Comparison of ENCODE assay signal across 11 cellular contexts in the genomic region with DNA sequence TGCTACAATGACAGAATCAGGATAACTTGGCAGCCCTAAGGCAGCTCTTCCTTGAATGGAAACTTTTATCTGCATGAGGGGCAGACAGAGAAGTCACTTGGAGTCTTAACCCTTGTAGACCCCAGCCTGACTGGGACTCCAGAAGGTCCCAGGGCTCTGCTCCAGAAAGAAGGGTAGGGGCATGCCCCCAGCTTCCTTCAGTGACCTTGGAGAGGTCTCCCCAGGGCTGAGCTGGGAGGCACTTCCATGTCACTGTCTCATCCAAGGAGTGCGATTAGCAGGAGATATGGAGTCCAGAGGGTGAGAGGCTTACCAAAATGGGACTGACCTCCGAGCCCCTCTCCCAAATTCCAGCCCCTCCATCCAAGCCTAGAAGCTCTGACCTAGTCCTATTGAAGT. TPM values are rescaled to one million over a fixed set of nuclear protein-coding genes. Genes with fewer than 3 reads are reported as not detected.
DNase-seq lines count a peak whose midpoint lies in the region; TF ChIP-seq lines count a peak whose summit lies in the region.
"Had no signal": no experiment of that assay in that cellular context is flagged by ENCODE, and none has a peak within 500 bp of the region (broad histone marks: within the 10 kb centered on the region; RNA-seq: fewer than 3 reads in every experiment).

No MANE protein-coding gene starts in this region.

- H3K27ac ChIP-seq in Peyer's patch (peak overlapping the region; percentile 22 to 68 (median 35)), spleen (peak overlapping the region; percentile 56 to 96 (median 82))

- 49 to 100% (median 55%) methylated on average over 1 to 2 of the region's 2 CpGs for WGBS in spleen, 5 donors

- H3K9me3 Mint-ChIP-seq in T-helper 1 cell treated with Interleukin-12 subunit alpha and Interleukin-12 subunit beta and Interleukin-4 antibody, amounts not matched to agents 30 μg/mL and 1 μg/mL, for 36 hours = no peaks in the 10 kb centered on the region
- H3K9me3 Mint-ChIP-seq in dendritic cell treated with granulocyte-macrophage colony-stimulating factor and Interleukin-4, amounts not matched to agents 40 ng/mL and 50 ng/mL, for 4 days = no peaks in the 10 kb centered on the region

- peak overlapping the region; percentile 16 for H3K27ac Mint-ChIP-seq in T-helper 1 cell treated with Interleukin-12 subunit alpha and Interleukin-12 subunit beta and Interleukin-4 antibody, amounts not matched to agents 30 μg/mL and 1 μg/mL, for 36 hours
- peak overlapping the region; percentile 68 for H3K27ac Mint-ChIP-seq in dendritic cell treated with granulocyte-macrophage colony-stimulating factor and Interleukin-4, amounts not matched to agents 40 ng/mL and 50 ng/mL, for 4 days

- H3K36me3 Mint-ChIP-seq in T-helper 1 cell treated with Interleukin-12 subunit alpha and Interleukin-12 subunit beta and Interleukin-4 antibody, amounts not matched to agents 30 μg/mL and 1 μg/mL, for 36 hours (ENCODE audit: low read depth) = peaks cover 57% of the 10 kb centered on the region
- H3K36me3 Mint-ChIP-seq in dendritic cell treated with granulocyte-macrophage colony-stimulating factor and Interleukin-4, amounts not matched to agents 40 ng/mL and 50 ng/mL, for 4 days (ENCODE audit: low read depth) = peaks cover 7% of the 10 kb centered on the region

- TF ChIP-seq CTCF in Peyer's patch (IDR thresholded peaks at IDR 0.05) = no peak
- TF ChIP-seq CTCF in spleen (IDR thresholded peaks at IDR 0.05 in 8 of 11, conservative IDR thresholded peaks at IDR 0.05 in 3 of 11) = no peak

- H3K27me3 ChIP-seq in Peyer's patch (no peaks in the 10 kb centered on the region), spleen (replicated peaks in 1 of 7) (no peaks in the 10 kb centered on the region)

- no peak for TF ChIP-seq POLR2A in Peyer's patch (IDR thresholded peaks at IDR 0.05)
- TF ChIP-seq POLR2A in spleen (IDR thresholded peaks at IDR 0.05) = no peak

- H3K4me1 Mint-ChIP-seq in T-helper 1 cell treated with Interleukin-12 subunit alpha and Interleukin-12 subunit beta and Interleukin-4 antibody, amounts not matched to agents 30 μg/mL and 1 μg/mL, for 36 hours (ENCODE audit: low read depth) = peaks cover 63% of the 10 kb centered on the region
- H3K4me1 Mint-ChIP-seq in dendritic cell treated with granulocyte-macrophage colony-stimulating factor and Interleukin-4, amounts not matched to agents 40 ng/mL and 50 ng/mL, for 4 days (ENCODE audit: low read depth) = peaks cover 60% of the 10 kb centered on the region

- H3K4me1 ChIP-seq in Peyer's patch (peaks cover 0 to 50% (median 10%) of the 10 kb centered on the region in 4 donors), spleen (peaks cover 42 to 97% (median 75%) of the 10 kb centered on the region in 6 donors)

- H3K9me3 ChIP-seq in Peyer's patch (no peaks in the 10 kb centered on the region), spleen (no peaks in the 10 kb centered on the region)

- H3K4me3 Mint-ChIP-seq in T-helper 1 cell treated with Interleukin-12 subunit alpha and Interleukin-12 subunit beta and Interleukin-4 antibody, amounts not matched to agents 30 μg/mL and 1 μg/mL, for 36 hours = no peak overlapping the region
- no peak overlapping the region for H3K4me3 Mint-ChIP-seq in dendritic cell treated with granulocyte-macrophage colony-stimulating factor and Interleukin-4, amounts not matched to agents 40 ng/mL and 50 ng/mL, for 4 days

- H3K4me3 ChIP-seq in Peyer's patch (no peak overlapping the region), spleen (no peak overlapping the region)

- intact Hi-C loops in dendritic cell treated with granulocyte-macrophage colony-stimulating factor and Interleukin-4, amounts not matched to agents 40 ng/mL and 50 ng/mL, for 4 days (cut with micrococcal nuclease) = no loop called here
- intact Hi-C loops in spleen (cut with DNase I; ENCODE audit: low total_unique reads) = no loop called here

- no peaks in the 10 kb centered on the region for H3K27me3 Mint-ChIP-seq in T-helper 1 cell treated with Interleukin-12 subunit alpha and Interleukin-12 subunit beta and Interleukin-4 antibody, amounts not matched to agents 30 μg/mL and 1 μg/mL, for 36 hours (ENCODE audit: low read depth)
- H3K27me3 Mint-ChIP-seq in dendritic cell treated with granulocyte-macrophage colony-stimulating factor and Interleukin-4, amounts not matched to agents 40 ng/mL and 50 ng/mL, for 4 days = peaks cover 2% of the 10 kb centered on the region

- H3K36me3 ChIP-seq in Peyer's patch (no peaks in the 10 kb centered on the region), spleen (peaks cover 0 to 53% (median 4%) of the 10 kb centered on the region in 6 donors)

- no peak for DNase-seq in T-helper 1 cell
- DNase-seq in Peyer's patch = no peak
- DNase-seq in spleen = peak; percentile 49
- no peak for DNase-seq in NAMALWA (ENCODE audit: low spot score)
- DNase-seq in DMS153 treated with DMSO at 0.1 percent for 48 hours (lab: John Stamatoyannopoulos, UW; ENCODE audit: unreplicated experiment) = no peak
- DNase-seq in NCI-H2029 (lab: John Stamatoyannopoulos, UW) = no peak
- DNase-seq: GDM1, NCI-H1105 had no signal

RNA-seq across cellular contexts. Expression of a gene that starts 3.4 kb away (rescaled TPM):
- total RNA-seq in Peyer's patch (100 to 1,000 TPM in 1 of 4 donors, 10 to 100 TPM in 3; 47.6 to 314 (median 80.8) TPM), spleen (100 to 1,000 TPM; 206 to 401 (median 237) TPM)
- polyA plus RNA-seq in spleen = 100 to 1,000 TPM in 2 of 3 donors, 10 to 100 TPM in 1; 52.0 to 175 (median 161) TPM

RNA-seq across cellular contexts. Expression of a gene that starts 24.2 kb away (rescaled TPM):
- total RNA-seq in Peyer's patch = 1 to 10 TPM in 1 of 4 donors, not detected in 3; 2.5 TPM
- total RNA-seq in spleen = 10 to 100 TPM; 15.4 to 73.8 (median 34.5) TPM
- 10 to 100 TPM in 1 of 3 donors, 1 to 10 TPM in 2; 7.6 to 13.8 (median 9.8) TPM for polyA plus RNA-seq in spleen
- total RNA-seq: A172 had no signal

RNA-seq across cellular contexts. Expression of a gene that starts 54.0 kb away (rescaled TPM):
- total RNA-seq in Peyer's patch (100 to 1,000 TPM in 3 of 4 donors, 10 to 100 TPM in 1; 86.0 to 143 (median 108) TPM), spleen (100 to 1,000 TPM; 162 to 370 (median 205) TPM)
- polyA plus RNA-seq in spleen = 100 to 1,000 TPM in 1 of 3 donors, 10 to 100 TPM in 2; 84.1 to 105 (median 92.5) TPM

Comparison
In these comparisons a context has a peak if more than half of its experiments do, and no peak if none do; other contexts are left out.
1. RNA of a gene that starts 24.2 kb away (total RNA-seq): 15.4 to 73.8 TPM in spleen; 2.5 TPM in Peyer's patch; every median in the first group is over 4 times any median in the second.